In genomic region chr19:38656171-38656981, GRCh38 we compare ENCODE assay signal across 8 cellular contexts. TPM values are rescaled to one million over a fixed set of nuclear protein-coding genes. Genes with fewer than 3 reads are reported as not detected.
A peak's percentile ranks its signal among the peaks of the same experiment; 100 is the strongest.
DNase-seq lines count a peak whose midpoint lies in the region; ATAC-seq and TF ChIP-seq lines count a peak whose summit lies in the region.

No MANE protein-coding gene starts in this region.

- peaks cover 100% of the 10 kb centered on the region for H3K4me1 ChIP-seq in left ventricle myocardium inferior

- H3K36me3 ChIP-seq in left ventricle myocardium inferior = peaks cover 8% of the 10 kb centered on the region

- peak overlapping the region; percentile 83 for H3K27ac Mint-ChIP-seq in activated CD4-positive, alpha-beta T cell treated with anti-CD3 and anti-CD28 coated beads for 36 hours
- H3K27ac Mint-ChIP-seq in activated naive CD4-positive, alpha-beta T cell treated with anti-CD3 and anti-CD28 coated beads, Interleukin-2, amount 10 ng/mL, durations not matched to agents 7 days and 5 days = peak overlapping the region; percentile 81

- H3K9me3 ChIP-seq in left ventricle myocardium inferior (replicated peaks) = no peaks in the 10 kb centered on the region

- no peak for TF ChIP-seq CTCF in left ventricle myocardium inferior (IDR thresholded peaks at IDR 0.05; ENCODE audit: borderline replicate concordance)

- H3K27ac ChIP-seq in left ventricle myocardium inferior (replicated peaks) (peak overlapping the region; percentile 95), substantia nigra (ENCODE audit: low read depth, low read length, poor library complexity, severe bottlenecking) (peak overlapping the region; percentile 80)

- CTCF ChIA-PET in activated CD4-positive, alpha-beta T cell treated with anti-CD3 and anti-CD28 coated beads for 36 hours (lab: Charles Lee) = interaction anchor here (0.8 to 1.9 kb wide), 3 partner anchors 9 to 22 kb away, joined by 3 to 9 read pairs (median 4); partner anchors contain the start of gene ACTN4
- CTCF ChIA-PET in activated naive CD4-positive, alpha-beta T cell treated with anti-CD3 and anti-CD28 coated beads, Interleukin-2, amount 10 ng/mL, durations not matched to agents 7 days and 5 days (lab: Charles Lee) = interaction anchor here (1.4 to 1.5 kb wide), 2 partner anchors 10 to 21 kb away, joined by 3 to 4 read pairs; no protein-coding TSS in a partner anchor

- peaks cover 12% of the 10 kb centered on the region for H3K27me3 Mint-ChIP-seq in activated CD4-positive, alpha-beta T cell treated with anti-CD3 and anti-CD28 coated beads for 36 hours
- peaks cover 5% of the 10 kb centered on the region for H3K27me3 Mint-ChIP-seq in activated naive CD4-positive, alpha-beta T cell treated with anti-CD3 and anti-CD28 coated beads, Interleukin-2, amount 10 ng/mL, durations not matched to agents 7 days and 5 days

- intact Hi-C loops in activated CD4-positive, alpha-beta T cell treated with anti-CD3 and anti-CD28 coated beads for 36 hours (cut with DNase I, micrococcal nuclease) = loop anchor here (1.0 to 5.0 kb wide), 4 partner anchors 28 to 746 kb away; no protein-coding TSS in a partner anchor
- intact Hi-C loops in left ventricle myocardium inferior (cut with micrococcal nuclease) = loop anchor here (10.0 kb wide), 1 partner anchor 48 kb away; no protein-coding TSS in a partner anchor

- peak; percentile 39 for ATAC-seq in activated CD4-positive, alpha-beta T cell treated with anti-CD3 and anti-CD28 coated beads for 36 hours
- ATAC-seq in HG03378 (IDR thresholded peaks at IDR 0.05; ENCODE audit: unreplicated experiment) (no peak), HG02610 (IDR thresholded peaks at IDR 0.05; ENCODE audit: unreplicated experiment) (no peak)

- H3K36me3 Mint-ChIP-seq in activated CD4-positive, alpha-beta T cell treated with anti-CD3 and anti-CD28 coated beads for 36 hours (ENCODE audit: low read depth) = peaks cover 28% of the 10 kb centered on the region
- peaks cover 47% of the 10 kb centered on the region for H3K36me3 Mint-ChIP-seq in activated naive CD4-positive, alpha-beta T cell treated with anti-CD3 and anti-CD28 coated beads, Interleukin-2, amount 10 ng/mL, durations not matched to agents 7 days and 5 days

- peak; percentile 47 for DNase-seq in activated CD4-positive, alpha-beta T cell treated with anti-CD3 and anti-CD28 coated beads for 36 hours
- no peak for DNase-seq in activated CD4-positive, alpha-beta T cell treated with anti-CD3 and anti-CD28 coated beads for 1 hour
- DNase-seq in activated naive CD4-positive, alpha-beta T cell treated with anti-CD3 and anti-CD28 coated beads, Interleukin-2, amount 10 ng/mL, durations not matched to agents 7 days and 5 days = peak; percentile 60
- DNase-seq in left ventricle myocardium inferior (no peak), substantia nigra (lab: John Stamatoyannopoulos, UW) (peak in 10 of 49 donors; percentile 8 to 56 (median 32)), GOT3 (lab: John Stamatoyannopoulos, UW) (no peak)

- H3K4me1 Mint-ChIP-seq in activated CD4-positive, alpha-beta T cell treated with anti-CD3 and anti-CD28 coated beads for 36 hours = peaks cover 75% of the 10 kb centered on the region
- H3K4me1 Mint-ChIP-seq in activated naive CD4-positive, alpha-beta T cell treated with anti-CD3 and anti-CD28 coated beads, Interleukin-2, amount 10 ng/mL, durations not matched to agents 7 days and 5 days = peaks cover 91% of the 10 kb centered on the region

- H3K9me3 Mint-ChIP-seq in activated CD4-positive, alpha-beta T cell treated with anti-CD3 and anti-CD28 coated beads for 36 hours (ENCODE audit: low read depth) = no peaks in the 10 kb centered on the region
- no peaks in the 10 kb centered on the region for H3K9me3 Mint-ChIP-seq in activated naive CD4-positive, alpha-beta T cell treated with anti-CD3 and anti-CD28 coated beads, Interleukin-2, amount 10 ng/mL, durations not matched to agents 7 days and 5 days

- H3K4me3 Mint-ChIP-seq in activated CD4-positive, alpha-beta T cell treated with anti-CD3 and anti-CD28 coated beads for 36 hours = peak overlapping the region; percentile 13
- peak overlapping the region; percentile 50 for H3K4me3 Mint-ChIP-seq in activated naive CD4-positive, alpha-beta T cell treated with anti-CD3 and anti-CD28 coated beads, Interleukin-2, amount 10 ng/mL, durations not matched to agents 7 days and 5 days

- no peak overlapping the region for H3K4me3 ChIP-seq in left ventricle myocardium inferior

- H3K27me3 ChIP-seq in left ventricle myocardium inferior (ENCODE audit: low read depth) = no peaks in the 10 kb centered on the region

- POLR2A ChIA-PET in activated CD4-positive, alpha-beta T cell treated with anti-CD3 and anti-CD28 coated beads for 36 hours (lab: Charles Lee) = interaction anchor here (0.9 to 1.0 kb wide), 2 partner anchors 9 to 15 kb away, joined by 5 to 7 read pairs; partner anchors contain the start of gene ACTN4

RNA-seq across cellular contexts. Expression of gene ACTN4, which starts 8.9 kb away (rescaled TPM):
- 100 to 1,000 TPM; 181 to 182 TPM for total RNA-seq in activated CD4-positive, alpha-beta T cell treated with anti-CD3 and anti-CD28 coated beads for 36 hours
- total RNA-seq in left ventricle myocardium inferior = 111 TPM

RNA-seq across cellular contexts. Expression of gene EIF3K, which starts 37.4 kb away (rescaled TPM):
- total RNA-seq in activated CD4-positive, alpha-beta T cell treated with anti-CD3 and anti-CD28 coated beads for 36 hours = 100 to 1,000 TPM; 269 to 297 TPM
- total RNA-seq in left ventricle myocardium inferior = 598 TPM

RNA-seq across cellular contexts. Expression of gene MAP4K1, which starts 38.6 kb away (rescaled TPM):
- total RNA-seq in activated CD4-positive, alpha-beta T cell treated with anti-CD3 and anti-CD28 coated beads for 36 hours = 100 to 1,000 TPM; 195 to 198 TPM
- total RNA-seq in left ventricle myocardium inferior = 1.6 TPM

Comparison
In these comparisons a context has a peak if more than half of its experiments do, and no peak if none do; other contexts are left out.
1. DNase-seq: peak in activated CD4-positive, alpha-beta T cell treated with anti-CD3 and anti-CD28 coated beads for 36 hours (single experiment) and activated naive CD4-positive, alpha-beta T cell treated with anti-CD3 and anti-CD28 coated beads, Interleukin-2, amount 10 ng/mL, durations not matched to agents 7 days and 5 days (single experiment); none in activated CD4-positive, alpha-beta T cell treated with anti-CD3 and anti-CD28 coated beads for 1 hour (single experiment), left ventricle myocardium inferior (single experiment) and GOT3 (single experiment).
2. RNA of gene MAP4K1, which starts 38.6 kb away (total RNA-seq): 195 to 198 TPM in activated CD4-positive, alpha-beta T cell treated with anti-CD3 and anti-CD28 coated beads for 36 hours; 1.6 TPM in left ventricle myocardium inferior (single experiment); every median in the first group is over 10 times any median in the second.